ENCODE assay signal across 11 cellular contexts in the genomic region with DNA sequence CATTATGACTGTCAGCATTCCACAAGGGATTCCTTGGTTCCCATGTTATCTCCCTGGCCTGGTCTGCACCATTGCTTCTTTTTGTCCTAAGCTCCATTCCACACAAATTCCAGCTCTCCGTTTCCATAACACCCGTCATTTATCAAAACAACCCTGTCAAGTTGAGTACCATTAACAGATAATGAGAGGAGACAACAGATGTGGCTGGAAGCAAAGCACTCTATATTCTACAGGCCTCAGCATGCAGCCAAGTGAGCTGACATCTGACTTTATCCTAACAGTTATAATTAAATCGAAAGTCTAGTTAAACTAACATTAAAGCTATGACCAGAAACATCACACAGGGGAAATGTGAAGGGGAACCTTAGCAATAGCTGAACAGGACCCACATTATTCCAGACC.
A peak's percentile ranks its signal among the peaks of the same experiment; 100 is the strongest.
DNase-seq lines count a peak whose midpoint lies in the region; ATAC-seq, FAIRE-seq and TF ChIP-seq lines count a peak whose summit lies in the region.
"Had no signal": no experiment of that assay in that cellular context is flagged by ENCODE, and none has a peak within 500 bp of the region (broad histone marks: within the 10 kb centered on the region; RNA-seq: fewer than 3 reads in every experiment).

No MANE protein-coding gene starts in this region.

- WGBS in sigmoid colon, 2 donors: 67 to 68% methylated on average over 3 of the region's 3 CpGs

- H3K27ac ChIP-seq in sigmoid colon: peak overlapping the region in 3 of 4 donors; percentile 53 to 94 (median 65)

- FAIRE-seq in HTR-8/SVneo (lab: Jason Lieb, UNC) (peak; percentile 72), D721Med (lab: Jason Lieb, UNC) (no peak), urothelium cell line (lab: Jason Lieb, UNC) (no peak)
- FAIRE-seq: GM12878 had no signal

- no peak for TF ChIP-seq EP300 in sigmoid colon (IDR thresholded peaks at IDR 0.05)

- no peak overlapping the region for H3K4me3 Mint-ChIP-seq in endothelial cell (ENCODE audit: unreplicated experiment)
- H3K4me3 Mint-ChIP-seq: activated CD4-positive, alpha-beta T cell treated with anti-CD3 and anti-CD28 coated beads, Interleukin-2, amount 10 ng/mL, durations not matched to agents 24 days and 14 days had no signal

- TF ChIP-seq CTCF in endothelial cell (IDR thresholded peaks at IDR 0.05; ENCODE audit: unreplicated experiment) (no peak), sigmoid colon (IDR thresholded peaks at IDR 0.05) (no peak), D721Med (IDR thresholded peaks at IDR 0.05; ENCODE audit: insufficient read depth, missing control alignments) (no peak)

- H3K9me3 Mint-ChIP-seq in endothelial cell (ENCODE audit: unreplicated experiment): no peaks in the 10 kb centered on the region
- H3K9me3 Mint-ChIP-seq: activated CD4-positive, alpha-beta T cell treated with anti-CD3 and anti-CD28 coated beads, Interleukin-2, amount 10 ng/mL, durations not matched to agents 24 days and 14 days had no signal

- no peak for ATAC-seq in GM18909 (IDR thresholded peaks at IDR 0.05; ENCODE audit: poor library complexity, unreplicated experiment)
- ATAC-seq: GM12878 had no signal

- peaks cover 36% of the 10 kb centered on the region for H3K4me1 Mint-ChIP-seq in endothelial cell (ENCODE audit: unreplicated experiment)

- intact Hi-C loops in sigmoid colon (cut with DNase I): no loop called here

- H3K27me3 ChIP-seq in sigmoid colon: no peaks in the 10 kb centered on the region

- no peak for TF ChIP-seq POLR2A in sigmoid colon (IDR thresholded peaks at IDR 0.05)

- peaks cover 4% of the 10 kb centered on the region for H3K36me3 Mint-ChIP-seq in endothelial cell (ENCODE audit: low read depth, unreplicated experiment)

- H3K27ac Mint-ChIP-seq in endothelial cell (ENCODE audit: unreplicated experiment): peak overlapping the region; percentile 62
- H3K27ac Mint-ChIP-seq: activated CD4-positive, alpha-beta T cell treated with anti-CD3 and anti-CD28 coated beads, Interleukin-2, amount 10 ng/mL, durations not matched to agents 24 days and 14 days had no signal

- H3K27me3 Mint-ChIP-seq in endothelial cell (ENCODE audit: unreplicated experiment): peaks cover 4% of the 10 kb centered on the region

- H3K4me3 ChIP-seq in sigmoid colon: no peak overlapping the region
- H3K4me3 ChIP-seq: GM12878 had no signal

- H3K9me3 ChIP-seq in sigmoid colon: no peaks in the 10 kb centered on the region

- peaks cover 0 to 49% (median 40%) of the 10 kb centered on the region in 4 donors for H3K4me1 ChIP-seq in sigmoid colon

- H3K36me3 ChIP-seq in sigmoid colon: no peaks in the 10 kb centered on the region

- DNase-seq in HTR-8/SVneo (ENCODE audit: insufficient read length, low spot score) (peak; percentile 40), NCI-H446 (lab: John Stamatoyannopoulos, UW) (peak; percentile 92 to 93), endothelial cell (ENCODE audit: low spot score) (no peak), sigmoid colon (no peak), D721Med (ENCODE audit: insufficient read length, low spot score) (no peak), urothelium cell line (ENCODE audit: low spot score) (no peak)
- DNase-seq in activated CD8-positive, alpha-beta memory T cell treated with anti-CD3 and anti-CD28 coated beads, Interleukin-2, amount 50 U/mL, for 48 hours: no peak
- DNase-seq: activated CD4-positive, alpha-beta T cell treated with anti-CD3 and anti-CD28 coated beads, Interleukin-2, amount 10 ng/mL, durations not matched to agents 24 days and 14 days; central memory CD4-positive, alpha-beta T cell had no signal

Comparison
In these comparisons a context has a peak if more than half of its experiments do, and no peak if none do; other contexts are left out.
1. DNase-seq: peak in HTR-8/SVneo (single experiment) and NCI-H446 (2 of 2); none in endothelial cell (single experiment), sigmoid colon (single experiment), D721Med (single experiment), activated CD8-positive, alpha-beta memory T cell treated with anti-CD3 and anti-CD28 coated beads, Interleukin-2, amount 50 U/mL, for 48 hours (single experiment) and urothelium cell line (single experiment).